Comparison of ENCODE assay signal across 8 cellular contexts in the genomic region with DNA sequence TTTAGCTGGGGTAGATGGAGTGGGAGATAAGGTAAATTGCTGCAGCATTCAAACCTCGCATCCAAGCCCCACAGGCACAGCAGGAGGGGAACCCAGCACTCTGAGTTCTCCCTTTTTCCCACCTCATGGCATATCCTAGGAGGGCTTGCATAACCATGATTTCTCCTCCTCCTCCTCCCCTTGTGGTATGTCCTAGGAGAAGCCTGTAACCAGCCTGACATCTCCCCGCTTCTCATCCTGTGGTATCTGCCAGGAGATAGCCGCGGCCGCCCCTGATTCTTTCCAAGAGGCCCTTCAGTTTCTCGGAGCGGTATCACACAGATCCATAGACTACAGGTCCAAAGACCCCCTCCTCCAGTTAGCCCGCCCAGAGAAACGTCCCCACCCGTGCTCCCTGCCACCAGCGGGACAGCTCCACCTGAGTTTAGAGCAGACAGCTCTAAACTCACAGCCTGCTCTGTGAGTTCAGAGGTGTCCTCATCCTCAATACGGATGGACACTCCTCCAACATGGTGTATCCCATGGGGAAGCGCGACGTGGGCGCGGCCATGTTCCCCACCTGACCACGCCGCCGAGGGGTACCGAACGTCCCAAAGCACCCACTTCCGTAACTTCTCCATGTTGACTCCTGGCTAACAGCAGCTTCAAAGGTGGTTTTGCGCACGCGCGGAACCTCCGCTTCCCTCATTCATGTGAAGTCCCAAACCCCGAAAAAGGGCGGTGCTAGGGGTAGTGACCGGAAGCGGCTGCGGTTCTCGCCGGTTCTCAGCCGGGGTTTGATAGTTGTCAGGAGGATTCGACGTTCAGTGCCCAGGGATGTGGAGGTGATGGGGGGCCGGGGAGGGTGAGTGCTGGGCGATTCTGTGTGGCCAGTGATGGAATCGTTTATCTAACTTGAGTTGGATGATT. TPM values are rescaled to one million over a fixed set of nuclear protein-coding genes. Genes with fewer than 3 reads are reported as not detected.
DNase-seq lines count a peak whose midpoint lies in the region; ATAC-seq lines count a peak whose summit lies in the region.

A gene (plus strand): TSS at position 739 of the 909 bp plus-strand sequence. CDS start 9,366 bp downstream, outside the sequence.

- no peaks in the 10 kb centered on the region for H3K9me3 ChIP-seq in effector memory CD4-positive, alpha-beta T cell (ENCODE audit: control insufficient read depth, low read length)

- peak within 1 kb of the TSS; percentile 69 for H3K4me3 ChIP-seq in effector memory CD4-positive, alpha-beta T cell (ENCODE audit: insufficient read depth, low read depth, low read length, poor library complexity, severe bottlenecking)

- peak; percentile 90 for ATAC-seq in GM21367 (IDR thresholded peaks at IDR 0.05; ENCODE audit: unreplicated experiment)

- peak within 1 kb of the TSS; percentile 70 for H3K27ac ChIP-seq in effector memory CD4-positive, alpha-beta T cell (ENCODE audit: insufficient read depth, low read length, poor library complexity, severe bottlenecking)

- DNase-seq in COR-L47 (lab: John Stamatoyannopoulos, UW) (peak; percentile 93), HT1080 (ENCODE audit: low read depth) (peak; percentile 96), NOMO-1 (lab: John Stamatoyannopoulos, UW; ENCODE audit: unreplicated experiment in 2 of 2) (peak; percentile 42 to 82), medulla oblongata (ENCODE audit: extremely low spot score) (peak; percentile 96)
- peak; percentile 83 to 86 for DNase-seq in activated CD8-positive, alpha-beta memory T cell treated with anti-CD3 and anti-CD28 coated beads for 4 hours (ENCODE audit: low read depth in 2 of 2)
- peak; percentile 83 to 89 (median 86) for DNase-seq in effector memory CD4-positive, alpha-beta T cell
- peak; percentile 75 to 85 (median 78) for DNase-seq in stimulated activated CD4-positive, alpha-beta T cell treated with anti-CD3 and anti-CD28 coated beads, TNF-alpha, amount 100 ng/mL, for 48 hours (ENCODE audit: low read depth in 3 of 3)

- H3K4me1 ChIP-seq in effector memory CD4-positive, alpha-beta T cell (ENCODE audit: control insufficient read depth, insufficient read depth, low read length, poor library complexity, severe bottlenecking): peaks cover 4% of the 10 kb centered on the region

- no peaks in the 10 kb centered on the region for H3K36me3 ChIP-seq in effector memory CD4-positive, alpha-beta T cell (ENCODE audit: control insufficient read depth, insufficient read depth, low read length)

- H3K27me3 ChIP-seq in effector memory CD4-positive, alpha-beta T cell (replicated peaks; ENCODE audit: control insufficient read depth, insufficient read depth, low read length, poor library complexity, severe bottlenecking): no peaks in the 10 kb centered on the region

RNA-seq across cellular contexts. Expression of the gene that starts here (rescaled TPM):
- total RNA-seq in HT1080 (2014; rRNA removed; shearing (Covaris generic)): 5.6 and 7.7 TPM in 2 replicates
- polyA plus RNA-seq in HT1080 (2015; cell fraction: cytosol; rRNA removed): 1.6 and 2.4 TPM in 2 replicates
- 2.7 and 3.1 TPM in 2 replicates for polyA plus RNA-seq in HT1080 (2015; cell fraction: nucleus; rRNA removed)

Comparison
In these comparisons a context has a peak if more than half of its experiments do, and no peak if none do; other contexts are left out.
1. Peak in every context shown above with its lines: DNase-seq, ATAC-seq, H3K4me3 ChIP-seq and H3K27ac ChIP-seq.